9 cellular contexts compared by ENCODE assay signal in the genomic region with DNA sequence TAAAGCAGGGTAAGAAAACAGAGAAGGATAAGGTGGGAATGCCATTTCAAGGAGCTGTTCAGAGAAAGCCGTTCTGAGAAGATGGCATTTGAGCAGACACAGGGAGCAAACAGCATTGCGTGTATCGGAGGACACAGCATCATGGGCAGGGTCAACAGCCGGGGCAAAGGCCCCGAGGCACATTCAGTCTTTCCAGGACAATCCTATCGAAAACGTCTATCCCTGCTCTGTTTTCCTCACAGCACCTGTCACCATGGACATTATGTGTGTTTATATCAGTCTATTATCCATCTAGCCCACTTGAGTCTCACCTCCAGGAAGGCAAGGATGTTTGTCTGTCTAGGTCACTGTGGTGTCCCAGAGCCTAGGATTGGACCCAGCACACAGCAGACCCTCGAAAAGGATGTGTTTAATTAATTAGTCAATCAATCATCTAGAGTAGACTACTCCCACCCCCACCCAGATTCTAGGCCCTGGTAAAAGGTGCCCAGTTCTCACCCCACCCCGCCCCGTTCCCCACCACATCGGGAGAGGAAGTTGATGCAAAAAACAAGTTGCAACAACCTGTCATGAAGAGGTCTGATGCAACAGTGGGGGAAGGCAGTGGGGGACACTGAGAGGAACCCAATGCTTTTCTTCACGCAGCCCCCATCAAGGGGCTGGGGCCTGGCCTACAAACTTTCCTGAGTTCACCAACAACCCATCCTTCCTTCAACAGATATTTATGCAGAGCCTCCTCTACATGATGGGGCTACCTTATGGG.
DNase-seq lines count a peak whose midpoint lies in the region; ATAC-seq and TF ChIP-seq lines count a peak whose summit lies in the region.
"Had no signal": no experiment of that assay in that cellular context is flagged by ENCODE, and none has a peak within 500 bp of the region (broad histone marks: within the 10 kb centered on the region; RNA-seq: fewer than 3 reads in every experiment).

No MANE protein-coding gene starts in this region.

- H3K4me3 Mint-ChIP-seq in neural progenitor cell (no peak overlapping the region), progenitor cell of endocrine pancreas (ENCODE audit: low read depth) (no peak overlapping the region)

- H3K4me1 Mint-ChIP-seq in neural progenitor cell (peaks cover 53% of the 10 kb centered on the region), progenitor cell of endocrine pancreas (ENCODE audit: low read depth) (no peaks in the 10 kb centered on the region)

- H4K20me1 ChIP-seq in neural progenitor cell (ENCODE audit: low read depth), result peaks cover 15% of the 10 kb centered on the region

- no peaks in the 10 kb centered on the region for H3K36me3 ChIP-seq in neural progenitor cell

- no peak overlapping the region for H3K27ac ChIP-seq in neural progenitor cell
- H3K27ac ChIP-seq: psoas muscle had no signal

- H3K27me3 Mint-ChIP-seq in neural progenitor cell (ENCODE audit: insufficient read depth, low read depth) (peaks cover 10% of the 10 kb centered on the region), progenitor cell of endocrine pancreas (no peaks in the 10 kb centered on the region)

- H3K4me1 ChIP-seq in neural progenitor cell, result peaks cover 10% of the 10 kb centered on the region
- H3K4me1 ChIP-seq: psoas muscle had no signal

- peaks cover 15% of the 10 kb centered on the region for H3K9me3 Mint-ChIP-seq in neural progenitor cell
- peaks cover 6% of the 10 kb centered on the region for H3K9me3 Mint-ChIP-seq in progenitor cell of endocrine pancreas (ENCODE audit: low read depth)

- DNase-seq in GF-D8 (lab: John Stamatoyannopoulos, UW) (peak; percentile 68), T follicular helper cell (ENCODE audit: low read depth) (peak; percentile 36), neural progenitor cell (ENCODE audit: low spot score) (no peak), DMS153 (lab: John Stamatoyannopoulos, UW) (no peak), AG08396 (ENCODE audit: low spot score) (no peak), progenitor cell of endocrine pancreas (ENCODE audit: low spot score, unreplicated experiment) (no peak)
- DNase-seq in central memory CD4-positive, alpha-beta T cell, result peak; percentile 57
- DNase-seq: psoas muscle had no signal

- no peak overlapping the region for H2AFZ ChIP-seq in neural progenitor cell (replicated peaks)

- H3K9ac ChIP-seq in neural progenitor cell, result no peak overlapping the region

- H3K9me3 ChIP-seq in neural progenitor cell (ENCODE audit: low read depth), result no peaks in the 10 kb centered on the region
- H3K9me3 ChIP-seq: psoas muscle had no signal

- ATAC-seq in HG02642 (IDR thresholded peaks at IDR 0.05; ENCODE audit: poor library complexity, unreplicated experiment), result no peak

- H3K79me2 ChIP-seq in neural progenitor cell (ENCODE audit: low read depth), result no peaks in the 10 kb centered on the region

- no peak overlapping the region for H3K4me2 ChIP-seq in neural progenitor cell

- H3K27me3 ChIP-seq in neural progenitor cell, result peaks cover 43% of the 10 kb centered on the region

- TF ChIP-seq CTCF in neural progenitor cell (IDR thresholded peaks at IDR 0.05) (no peak), progenitor cell of endocrine pancreas (IDR thresholded peaks at IDR 0.05; ENCODE audit: unreplicated experiment) (no peak)

- H3K27ac Mint-ChIP-seq in neural progenitor cell (peak overlapping the region; percentile 34), progenitor cell of endocrine pancreas (no peak overlapping the region)

- no peak overlapping the region for H3K4me3 ChIP-seq in neural progenitor cell
- H3K4me3 ChIP-seq: psoas muscle had no signal

- H3K36me3 Mint-ChIP-seq in neural progenitor cell (peaks cover 26% of the 10 kb centered on the region), progenitor cell of endocrine pancreas (ENCODE audit: insufficient read depth) (no peaks in the 10 kb centered on the region)

- H3F3A ChIP-seq in neural progenitor cell (ENCODE audit: low read depth), result peaks cover 8% of the 10 kb centered on the region

Comparison
In these comparisons a context has a peak if more than half of its experiments do, and no peak if none do; other contexts are left out.
1. DNase-seq: peak in GF-D8 (single experiment), T follicular helper cell (single experiment) and central memory CD4-positive, alpha-beta T cell (single experiment); none in neural progenitor cell (single experiment), DMS153 (single experiment), AG08396 (single experiment) and progenitor cell of endocrine pancreas (single experiment).